19 cellular contexts compared by ENCODE assay signal in genomic region chr10:96339383-96339782, GRCh38. TPM values are rescaled to one million over a fixed set of nuclear protein-coding genes. Genes with fewer than 3 reads are reported as not detected.
DNase-seq lines count a peak whose midpoint lies in the region; ATAC-seq, FAIRE-seq and TF ChIP-seq lines count a peak whose summit lies in the region.
"Had no signal": no experiment of that assay in that cellular context is flagged by ENCODE, and none has a peak within 500 bp of the region (broad histone marks: within the 10 kb centered on the region; RNA-seq: fewer than 3 reads in every experiment).

No MANE protein-coding gene starts in this region.

- no peaks in the 10 kb centered on the region for H3K9me3 ChIP-seq in DND-41 (ENCODE audit: insufficient read depth, low read length, severe bottlenecking)
- no peaks in the 10 kb centered on the region for H3K9me3 ChIP-seq in H1 (ENCODE audit: insufficient read depth in 2 of 2, low read depth in 1 of 2, low read length in 1 of 2)
- H3K9me3 ChIP-seq: A549, BE2C had no signal

- TF ChIP-seq CTCF in DND-41 (IDR thresholded peaks at IDR 0.05; ENCODE audit: borderline replicate concordance, extremely low read depth, low read length, poor library complexity, severe bottlenecking) (no peak), H1 (IDR thresholded peaks at IDR 0.05; ENCODE audit: control extremely low read depth in 1 of 3, insufficient read depth in 1 of 3, low read depth in 1 of 3, low read length in 3 of 3) (no peak)

- H2AFZ ChIP-seq in DND-41 (ENCODE audit: low read depth, low read length) (no peak overlapping the region), H1 (ENCODE audit: low read length) (no peak overlapping the region)

- H3K14ac ChIP-seq in H1 (ENCODE audit: insufficient read length) = no peak overlapping the region

- H2BK120ac ChIP-seq in H1 (replicated peaks; ENCODE audit: low read depth, low read length) = no peak overlapping the region

- no peaks in the 10 kb centered on the region for H3K23me2 ChIP-seq in H1 (ENCODE audit: low read depth, low read length)

- no peak overlapping the region for H4K8ac ChIP-seq in H1 (ENCODE audit: extremely low read depth, insufficient read depth, low read length)

- H3K27me3 ChIP-seq in DND-41 (ENCODE audit: insufficient read depth, low read length, poor library complexity) (no peaks in the 10 kb centered on the region), H1 (replicated peaks in 1 of 4; ENCODE audit: control insufficient read depth in 3 of 4, extremely low read depth in 1 of 4, insufficient read depth in 3 of 4, low read length in 3 of 4) (peaks cover 0 to 1% (median 0%) of the 10 kb centered on the region in 4 experiments; a peak in 1 of 7 replicates)
- H3K27me3 ChIP-seq: BE2C had no signal

- no peak overlapping the region for H2BK5ac ChIP-seq in H1 (ENCODE audit: low read depth, low read length)

- 0 out of 2 replicates have a peak overlapping the region, but pooled peaks have one; percentile 40 for H2BK20ac ChIP-seq in H1 (ENCODE audit: low read length)

- no peak for TF ChIP-seq EP300 in H1 (IDR thresholded peaks at IDR 0.05; ENCODE audit: borderline replicate concordance in 1 of 2, low read depth in 2 of 2, low read length in 2 of 2)

- TF ChIP-seq POLR2A in GM12891 (IDR thresholded peaks at IDR 0.05; ENCODE audit: low read depth, low read length) = no peak
- no peak for TF ChIP-seq POLR2A in H1 (IDR thresholded peaks at IDR 0.05; ENCODE audit: control extremely low read depth in 1 of 2, low read depth in 2 of 2, low read length in 2 of 2)

- peak overlapping the region; percentile 6 for H3K4ac ChIP-seq in H1 (replicated peaks; ENCODE audit: insufficient read length, low read depth, low read length)

- POLR2A ChIA-PET in H1 (lab: Charles Lee; ENCODE audit: partially characterized antibody) = no interaction called here

- WGBS in H1 (ENCODE audit: extremely low coverage in 1 of 2, insufficient coverage in 1 of 2, insufficient read length in 1 of 2, insufficient replicate concordance in 2 of 2, low coverage in 1 of 2, low lambda C conversion rate in 2 of 2, missing lambda C conversion rate in 1 of 2), 2 experiments = 94% methylated on average over 4 of the region's 4 CpGs; no CpG with 5 or more reads in 1 of the 2 experiments

- peak overlapping the region; percentile 4; the same call in 1 of the 2 replicates for H2BK12ac ChIP-seq in H1 (ENCODE audit: low read depth, low read length)

- FAIRE-seq in GM12891 (lab: Jason Lieb, UNC) (peak; percentile 48), H1 (lab: Jason Lieb, UNC) (no peak)
- FAIRE-seq: A549, G401.6, GM12892, HepG2, HTR-8/SVneo had no signal

- no peak for TF ChIP-seq RAD21 in H1 (IDR thresholded peaks at IDR 0.05 in 1 of 2, conservative IDR thresholded peaks at IDR 0.05 in 1 of 2; ENCODE audit: low read depth in 2 of 2, low read length in 2 of 2)

- no peak overlapping the region for H3K4me3 ChIP-seq in DND-41 (ENCODE audit: low read depth in 1 of 2, low read length in 2 of 2)
- H3K4me3 ChIP-seq in H1 (ENCODE audit: extremely low read depth in 1 of 4, insufficient read depth in 2 of 4, low read depth in 3 of 4, low read length in 4 of 4) = no peak overlapping the region
- H3K4me3 ChIP-seq: A549, GM23338 had no signal

- peaks cover 85% of the 10 kb centered on the region for H3K36me3 ChIP-seq in DND-41 (ENCODE audit: insufficient read depth, low read length)
- no peaks in the 10 kb centered on the region for H3K36me3 ChIP-seq in H1 (ENCODE audit: control insufficient read depth in 2 of 4, insufficient read depth in 4 of 4, low read length in 3 of 4)
- H3K36me3 ChIP-seq: BE2C had no signal

- H2AK5ac ChIP-seq in H1 (ENCODE audit: low read depth, low read length) = no peak overlapping the region

- no peaks in the 10 kb centered on the region for H3K79me2 ChIP-seq in DND-41 (ENCODE audit: insufficient read depth, low read length)
- H3K79me2 ChIP-seq in H1 (ENCODE audit: control insufficient read depth in 1 of 2, insufficient read depth in 2 of 2, low read length in 2 of 2) = no peaks in the 10 kb centered on the region

- H3K4me2 ChIP-seq in DND-41 (ENCODE audit: insufficient read depth, low read length) (no peak overlapping the region), H1 (ENCODE audit: insufficient read depth in 1 of 2, low read depth in 2 of 2, low read length in 2 of 2) (no peak overlapping the region)
- H3K4me2 ChIP-seq: A549, GM23338 had no signal

- CTCF ChIA-PET in H1 (lab: Charles Lee; ENCODE audit: partially characterized antibody) = interaction anchor here (0.6 to 9.0 kb wide), 22 partner anchors 8 to 389 kb away, joined by 3 to 197 read pairs (median 4); partner anchors contain the start of gene DNTT

- H4K20me1 ChIP-seq in DND-41 (ENCODE audit: insufficient read depth, low read length) (no peaks in the 10 kb centered on the region), H1 (replicated peaks in 1 of 2; ENCODE audit: control insufficient read depth in 1 of 2, insufficient read depth in 2 of 2, low read length in 2 of 2) (no peaks in the 10 kb centered on the region)

- no peaks in the 10 kb centered on the region for H3K79me1 ChIP-seq in H1 (ENCODE audit: low read depth, low read length)

- H4K5ac ChIP-seq in H1 (ENCODE audit: insufficient read length, low read depth, low read length) = no peak overlapping the region

- no peak for ATAC-seq in DND-41 (ENCODE audit: insufficient read depth, low read depth)
- ATAC-seq: A549, HepG2 had no signal

- H3K4me1 ChIP-seq in DND-41 (ENCODE audit: insufficient read depth, low read length) = peaks cover 9% of the 10 kb centered on the region; the same call in 1 of the 2 replicates
- peaks cover 0 to 13% (median 7%) of the 10 kb centered on the region in 4 experiments; a peak in 6 of 7 replicates for H3K4me1 ChIP-seq in H1 (replicated peaks in 1 of 4; ENCODE audit: control insufficient read depth in 3 of 4, insufficient read depth in 4 of 4, low read length in 3 of 4)
- H3K4me1 ChIP-seq: A549, BE2C had no signal

- H3K56ac ChIP-seq in H1 (replicated peaks; ENCODE audit: insufficient read length, low read depth, low read length) = no peak overlapping the region

- H3K27ac ChIP-seq in DND-41 (ENCODE audit: low read length) (0 out of 2 replicates have a peak overlapping the region, but pooled peaks have one; percentile 22), H1 (ENCODE audit: low read depth, low read length) (no peak overlapping the region), substantia nigra (ENCODE audit: low read depth, low read length, poor library complexity, severe bottlenecking) (peak overlapping the region; percentile 89)
- H3K27ac ChIP-seq: A549, C4-2B had no signal

- DNase-seq in DND-41 (no peak), GM12891 (ENCODE audit: insufficient read length, low spot score) (no peak), H1 (ENCODE audit: low read depth in 1 of 2, low spot score in 2 of 2) (peak in 1 of 2 experiments; percentile 29), substantia nigra (lab: John Stamatoyannopoulos, UW) (no peak), NCI-H146 treated with DMSO at 0.1 percent for 48 hours (lab: John Stamatoyannopoulos, UW; ENCODE audit: unreplicated experiment) (no peak), RKO (ENCODE audit: low spot score) (no peak)
- DNase-seq: BE2C; CD4-positive, alpha-beta memory T cell; DMS79; EL; H9 had no signal

- no peak overlapping the region for H3K9ac ChIP-seq in DND-41 (ENCODE audit: low read depth, low read length)
- no peak overlapping the region for H3K9ac ChIP-seq in H1 (replicated peaks in 1 of 4; ENCODE audit: extremely low read depth in 1 of 4, low read depth in 3 of 4, low read length in 3 of 4)

- H3K23ac ChIP-seq in H1 (ENCODE audit: insufficient read length) = no peak overlapping the region

- no peak overlapping the region for H3K18ac ChIP-seq in H1 (ENCODE audit: extremely low read depth, low read length)

- H4K91ac ChIP-seq in H1 (replicated peaks; ENCODE audit: insufficient read length, low read length) = no peak overlapping the region

- no peak overlapping the region for H2BK15ac ChIP-seq in H1 (ENCODE audit: low read length)

TF ChIP-seq in GM12891, 5 proteins besides CTCF, POLR2A, EP300 and RAD21:
- TF ChIP-seq POU2F2 (IDR thresholded peaks at IDR 0.05; ENCODE audit: low read depth, low read length) (no peak), PAX5 (IDR thresholded peaks at IDR 0.05; ENCODE audit: insufficient read depth, low read length, severe bottlenecking) (no peak), SPI1 (IDR thresholded peaks at IDR 0.05; ENCODE audit: low read depth, low read length) (no peak), TAF1 (IDR thresholded peaks at IDR 0.05; ENCODE audit: low read depth, low read length) (no peak), POLR2AphosphoS5 (IDR thresholded peaks at IDR 0.05; ENCODE audit: low read depth, low read length) (no peak)

TF ChIP-seq in H1, 55 proteins besides CTCF, POLR2A, EP300 and RAD21 (continues in another document):
- TF ChIP-seq ASH2L (IDR thresholded peaks at IDR 0.05; ENCODE audit: low read length) (no peak), CHD1 (IDR thresholded peaks at IDR 0.05; ENCODE audit: low read depth, low read length) (no peak), BCL11A (IDR thresholded peaks at IDR 0.05; ENCODE audit: low read depth in 2 of 2, low read length in 2 of 2) (no peak), SIRT6 (IDR thresholded peaks at IDR 0.05; ENCODE audit: low read length) (no peak)

RNA-seq across cellular contexts. Expression of gene OPALIN, which starts 19.4 kb away (rescaled TPM):
- not detected for polyA plus RNA-seq in GM12891 (2012; ENCODE audit: low read depth, missing spikeins)
- not detected in 2 replicates for total RNA-seq in H1 (2021; fragmentation: NEBNext Ultra II Directional; extraction: Animal tissue kit (Norgen Biotek cat#: 25700))
- 0.03 TPM in 1 of 2 replicates, not detected in the other for polyA plus RNA-seq in H1 (2011; rRNA removed)
- polyA plus RNA-seq in H1 (2011; cell fraction: cytosol; rRNA removed) = not detected
- polyA plus RNA-seq in H1 (2011; cell fraction: nucleus; rRNA removed) = not detected
- polyA plus RNA-seq in H1 (2012, experiment 1 of 2) = not detected in 4 replicates
- polyA plus RNA-seq in H1 (2012, experiment 2 of 2) = not detected
- polyA plus RNA-seq in H1 (2013, experiment 1 of 2) = 0.06 TPM
- 0.06 TPM for polyA plus RNA-seq in H1 (2013, experiment 2 of 2)
- polyA minus RNA-seq in H1 (2011; rRNA and poly(A)+ RNA removed) = not detected in 2 replicates
- polyA minus RNA-seq in H1 (2011; cell fraction: cytosol; rRNA and poly(A)+ RNA removed) = not detected
- not detected for polyA minus RNA-seq in H1 (2011; cell fraction: nucleus; rRNA and poly(A)+ RNA removed)
- total RNA-seq: CD4-positive, alpha-beta memory T cell; GM23338; H9; HepG2 had no signal
- polyA plus RNA-seq: A549; AG04450; CD4-positive, alpha-beta memory T cell; GM23338; HepG2 had no signal

RNA-seq across cellular contexts. Expression of gene DNTT, which starts 35.1 kb away (rescaled TPM):
- polyA plus RNA-seq in GM12891 (2012; ENCODE audit: low read depth, missing spikeins) = not detected
- total RNA-seq in H1 (2021; fragmentation: NEBNext Ultra II Directional; extraction: Animal tissue kit (Norgen Biotek cat#: 25700)) = not detected in 2 replicates
- not detected in 2 replicates for polyA plus RNA-seq in H1 (2011; rRNA removed)
- not detected for polyA plus RNA-seq in H1 (2011; cell fraction: cytosol; rRNA removed)
- not detected for polyA plus RNA-seq in H1 (2011; cell fraction: nucleus; rRNA removed)
- not detected in 4 replicates for polyA plus RNA-seq in H1 (2012, experiment 1 of 2)
- polyA plus RNA-seq in H1 (2012, experiment 2 of 2) = not detected
- 0.04 TPM for polyA plus RNA-seq in H1 (2013, experiment 1 of 2)
- polyA plus RNA-seq in H1 (2013, experiment 2 of 2) = 0.06 TPM
- polyA minus RNA-seq in H1 (2011; rRNA and poly(A)+ RNA removed) = not detected in 2 replicates
- not detected for polyA minus RNA-seq in H1 (2011; cell fraction: cytosol; rRNA and poly(A)+ RNA removed)
- polyA minus RNA-seq in H1 (2011; cell fraction: nucleus; rRNA and poly(A)+ RNA removed) = not detected
- total RNA-seq: CD4-positive, alpha-beta memory T cell; GM23338; H9; HepG2 had no signal
- polyA plus RNA-seq: A549; AG04450; CD4-positive, alpha-beta memory T cell; GM23338; HepG2 had no signal
